Comparison of ENCODE assay signal across 26 cellular contexts in genomic region chr3:17213102-17213501, GRCh38.
DNase-seq lines count a peak whose midpoint lies in the region; ATAC-seq lines count a peak whose summit lies in the region.
"Had no signal": no experiment of that assay in that cellular context is flagged by ENCODE, and none has a peak within 500 bp of the region (broad histone marks: within the 10 kb centered on the region; RNA-seq: fewer than 3 reads in every experiment).

No MANE protein-coding gene starts in this region.

- H3K27me3 ChIP-seq in adipocyte (replicated peaks; ENCODE audit: control insufficient read depth, insufficient read depth, low read length) = no peaks in the 10 kb centered on the region
- H3K27me3 ChIP-seq: tibial nerve had no signal

- no peaks in the 10 kb centered on the region for H3K4me1 ChIP-seq in adipocyte (ENCODE audit: control insufficient read depth, insufficient read depth, low read length)
- H3K4me1 ChIP-seq: tibial nerve had no signal

- no peak for ATAC-seq in GM21526 (IDR thresholded peaks at IDR 0.05; ENCODE audit: low FRiP score, unreplicated experiment)
- ATAC-seq: activated CD4-positive, CD25-positive, alpha-beta regulatory T cell treated with anti-CD3 and anti-CD28 coated beads, Interleukin-2, amount 50 U/mL, for 24 hours; activated CD8-positive, alpha-beta T cell treated with anti-CD3 and anti-CD28 coated beads for 36 hours; T-cell had no signal

- H3K36me3 ChIP-seq in adipocyte (ENCODE audit: control insufficient read depth, insufficient read depth, low read length, severe bottlenecking) = peaks cover 9% of the 10 kb centered on the region

- DNase-seq in HS-5 (ENCODE audit: low read depth) = peak; percentile 29
- DNase-seq in adipocyte (ENCODE audit: low read depth) = peak; percentile 48
- DNase-seq in fibroblast of peridontal ligament (ENCODE audit: extremely low read depth) = peak; percentile 29
- DNase-seq in skeletal muscle cell (ENCODE audit: low read depth) = peak; percentile 31
- no peak for DNase-seq in effector CD8-positive, alpha-beta T cell (lab: John Stamatoyannopoulos, UW)
- DNase-seq in inferior parietal cortex (ENCODE audit: extremely low spot score) = no peak
- DNase-seq: activated CD8-positive, alpha-beta T cell treated with anti-CD3 and anti-CD28 coated beads for 36 hours; activated effector memory CD4-positive, alpha-beta T cell treated with Interleukin-2 at 50 U/mL for 16 hours; activated naive CD8-positive, alpha-beta T cell treated with anti-CD3 and anti-CD28 coated beads for 36 hours; activated T-cell treated with anti-CD3 and anti-CD28 coated beads for 4 hours; CD4-positive, alpha-beta T cell; erythroblast; GF-D8; H7; kidney; MM.1S; NCI-H1417; NCI-H2107; NCI-H510A treated with DMSO at 0.1 percent for 48 hours; SHP77 treated with DMSO at 0.1 percent for 48 hours; stimulated activated CD8-positive, alpha-beta memory T cell treated with anti-CD3 and anti-CD28 coated beads, Interleukin-4, amount 100 ng/mL, for 48 hours; T-cell had no signal

- no peak overlapping the region for H3K9ac ChIP-seq in adipocyte (ENCODE audit: low read length)

- H3K9me3 ChIP-seq in adipocyte (ENCODE audit: control insufficient read depth, low read length) = no peaks in the 10 kb centered on the region
- H3K9me3 ChIP-seq: tibial nerve had no signal

- no peak overlapping the region for H3K4me3 ChIP-seq in adipocyte (ENCODE audit: low read length)
- H3K4me3 ChIP-seq in skeletal muscle cell (ENCODE audit: low read depth, low read length) = no peak overlapping the region
- H3K4me3 ChIP-seq: PC-9, tibial nerve had no signal

Comparison
In these comparisons a context has a peak if more than half of its experiments do, and no peak if none do; other contexts are left out.
1. DNase-seq: peak in HS-5 (single experiment), adipocyte (single experiment), fibroblast of peridontal ligament (single experiment) and skeletal muscle cell (single experiment); none in effector CD8-positive, alpha-beta T cell (single experiment) and inferior parietal cortex (single experiment).